ENCODE assay signal across 13 cellular contexts in genomic region chr2:231512222-231512621, GRCh38. TPM values are rescaled to one million over a fixed set of nuclear protein-coding genes. Genes with fewer than 3 reads are reported as not detected.
A peak's percentile ranks its signal among the peaks of the same experiment; 100 is the strongest.
DNase-seq lines count a peak whose midpoint lies in the region; ATAC-seq and TF ChIP-seq lines count a peak whose summit lies in the region.
"Had no signal": no experiment of that assay in that cellular context is flagged by ENCODE, and none has a peak within 500 bp of the region (broad histone marks: within the 10 kb centered on the region; RNA-seq: fewer than 3 reads in every experiment).

No MANE protein-coding gene starts in this region.

- H2AFZ ChIP-seq in trophoblast cell (ENCODE audit: insufficient read depth, low read length, poor library complexity), result no peak overlapping the region

- peak; percentile 45 for DNase-seq in activated CD8-positive, alpha-beta memory T cell treated with anti-CD3 and anti-CD28 coated beads, Interleukin-2, amount 50 U/mL, for 48 hours
- no peak for DNase-seq in activated CD8-positive, alpha-beta memory T cell treated with anti-CD3 and anti-CD28 coated beads, Interleukin-2, amount 10 ng/mL, durations not matched to agents 7 days and 5 days
- DNase-seq in WERI-Rb-1 (peak; percentile 60), immature natural killer cell (no peak), gastrocnemius medialis (no peak), trophoblast cell (no peak), NCI-H2171 (lab: John Stamatoyannopoulos, UW) (no peak)
- DNase-seq: NCI-H1417 treated with DMSO at 0.1 percent for 48 hours had no signal

- H3K4me1 Mint-ChIP-seq in activated CD8-positive, alpha-beta memory T cell treated with anti-CD3 and anti-CD28 coated beads, Interleukin-2, amount 10 ng/mL, durations not matched to agents 7 days and 5 days, result peaks cover 21% of the 10 kb centered on the region
- H3K4me1 Mint-ChIP-seq in immature natural killer cell, result peaks cover 16 to 29% of the 10 kb centered on the region in 2 donors

- peaks cover 4% of the 10 kb centered on the region for H3K79me2 ChIP-seq in trophoblast cell (ENCODE audit: control insufficient read depth, insufficient read depth, low read length, poor library complexity)

- H3K14ac ChIP-seq in trophoblast cell (ENCODE audit: low read length), result no peak overlapping the region

- H3K9me3 Mint-ChIP-seq in activated CD8-positive, alpha-beta memory T cell treated with anti-CD3 and anti-CD28 coated beads, Interleukin-2, amount 10 ng/mL, durations not matched to agents 7 days and 5 days (ENCODE audit: low read depth), result no peaks in the 10 kb centered on the region
- H3K9me3 Mint-ChIP-seq in immature natural killer cell, result no peaks in the 10 kb centered on the region
- H3K9me3 Mint-ChIP-seq: T-helper 2 cell treated with Interferon-gamma antibody and Interleukin-4, amounts not matched to agents 5 μg/mL and 100 μg/mL, for 36 hours had no signal

- no peak overlapping the region for H3K4me2 ChIP-seq in trophoblast cell (ENCODE audit: low read length)

- H4K8ac ChIP-seq in trophoblast cell (ENCODE audit: low read depth, low read length), result no peak overlapping the region

- H3K27me3 Mint-ChIP-seq in activated CD8-positive, alpha-beta memory T cell treated with anti-CD3 and anti-CD28 coated beads, Interleukin-2, amount 10 ng/mL, durations not matched to agents 7 days and 5 days, result peaks cover 5% of the 10 kb centered on the region
- H3K27me3 Mint-ChIP-seq in immature natural killer cell (ENCODE audit: low read depth in 3 of 3), result peaks cover 9 to 15% (median 14%) of the 10 kb centered on the region in 3 donors

- CTCF ChIA-PET in activated CD8-positive, alpha-beta memory T cell treated with anti-CD3 and anti-CD28 coated beads, Interleukin-2, amount 10 ng/mL, durations not matched to agents 7 days and 5 days (lab: Charles Lee), result interaction anchor here (1.2 to 2.4 kb wide), 6 partner anchors 9 to 90 kb away, joined by 3 to 15 read pairs (median 6); partner anchors contain the start of gene NCL

- H3K27ac Mint-ChIP-seq in activated CD8-positive, alpha-beta memory T cell treated with anti-CD3 and anti-CD28 coated beads, Interleukin-2, amount 10 ng/mL, durations not matched to agents 7 days and 5 days, result no peak overlapping the region
- peak overlapping the region; percentile 55 to 97 (median 86) for H3K27ac Mint-ChIP-seq in immature natural killer cell
- H3K27ac Mint-ChIP-seq: T-helper 2 cell treated with Interferon-gamma antibody and Interleukin-4, amounts not matched to agents 5 μg/mL and 100 μg/mL, for 36 hours had no signal

- no peaks in the 10 kb centered on the region for H3K9me3 ChIP-seq in WERI-Rb-1 (ENCODE audit: severe bottlenecking)
- H3K9me3 ChIP-seq in gastrocnemius medialis, result no peaks in the 10 kb centered on the region
- no peaks in the 10 kb centered on the region for H3K9me3 ChIP-seq in trophoblast cell (ENCODE audit: insufficient read depth, low read depth, low read length)
- H3K9me3 ChIP-seq: breast epithelium, esophagus muscularis mucosa had no signal

- ATAC-seq in activated CD8-positive, alpha-beta memory T cell treated with anti-CD3 and anti-CD28 coated beads, Interleukin-2, amount 10 ng/mL, durations not matched to agents 7 days and 5 days, result no peak
- ATAC-seq in gastrocnemius medialis, result no peak
- no peak for ATAC-seq in HG02852 (IDR thresholded peaks at IDR 0.05; ENCODE audit: unreplicated experiment)

- no peak overlapping the region for H2BK120ac ChIP-seq in trophoblast cell (ENCODE audit: insufficient read depth, low read length, poor library complexity)

- H3K36me3 Mint-ChIP-seq in activated CD8-positive, alpha-beta memory T cell treated with anti-CD3 and anti-CD28 coated beads, Interleukin-2, amount 10 ng/mL, durations not matched to agents 7 days and 5 days, result no peaks in the 10 kb centered on the region
- H3K36me3 Mint-ChIP-seq in immature natural killer cell, result peaks cover 3 to 9% (median 5%) of the 10 kb centered on the region in 3 donors

- no peak overlapping the region for H3K18ac ChIP-seq in trophoblast cell (ENCODE audit: low read length)

- H3K23ac ChIP-seq in trophoblast cell (ENCODE audit: low read length), result no peak overlapping the region

- no peak overlapping the region for H2BK5ac ChIP-seq in trophoblast cell (ENCODE audit: low read depth, low read length, poor library complexity)

- H2BK12ac ChIP-seq in trophoblast cell (ENCODE audit: low read length), result no peak overlapping the region

- in situ Hi-C loops in gastrocnemius medialis (cut with MboI; ENCODE audit: low sequenced_read_pairs in 4 of 4), result loop anchor here in 1 of 4 donors (10.0 kb wide), 1 partner anchor 93 kb away; no protein-coding TSS in a partner anchor

- H4K12ac ChIP-seq in trophoblast cell (ENCODE audit: low read depth, low read length), result no peak overlapping the region

- H3K4me1 ChIP-seq in gastrocnemius medialis, result peaks cover 6 to 21% of the 10 kb centered on the region in 2 donors
- peaks cover 3 to 6% of the 10 kb centered on the region in 2 experiments for H3K4me1 ChIP-seq in trophoblast cell (ENCODE audit: control insufficient read depth in 1 of 2, insufficient read depth in 2 of 2, low read length in 2 of 2)
- H3K4me1 ChIP-seq: breast epithelium had no signal

- H3K27ac ChIP-seq in WERI-Rb-1, result no peak overlapping the region
- peak overlapping the region; percentile 92 to 99 (median 96) for H3K27ac ChIP-seq in gastrocnemius medialis
- H3K27ac ChIP-seq in trophoblast cell (ENCODE audit: low read depth, low read length), result no peak overlapping the region
- H3K27ac ChIP-seq: breast epithelium, esophagus muscularis mucosa had no signal

- intact Hi-C loops in gastrocnemius medialis (cut with DNase I; ENCODE audit: low total_unique reads), result no loop called here

- H3K4me3 Mint-ChIP-seq in activated CD8-positive, alpha-beta memory T cell treated with anti-CD3 and anti-CD28 coated beads, Interleukin-2, amount 10 ng/mL, durations not matched to agents 7 days and 5 days, result no peak overlapping the region
- peak overlapping the region in 1 of 5 donors; percentile 5 for H3K4me3 Mint-ChIP-seq in immature natural killer cell
- H3K4me3 Mint-ChIP-seq: T-helper 2 cell treated with Interferon-gamma antibody and Interleukin-4, amounts not matched to agents 5 μg/mL and 100 μg/mL, for 36 hours had no signal

- TF ChIP-seq POLR2A in gastrocnemius medialis (IDR thresholded peaks at IDR 0.05), result no peak

- no peak for TF ChIP-seq CTCF in WERI-Rb-1 (IDR thresholded peaks at IDR 0.05; ENCODE audit: low read depth, low read length)
- no peak for TF ChIP-seq CTCF in gastrocnemius medialis (IDR thresholded peaks at IDR 0.05 in 4 of 5, conservative IDR thresholded peaks at IDR 0.05 in 1 of 5)

- H3K36me3 ChIP-seq in WERI-Rb-1, result peaks cover 7% of the 10 kb centered on the region
- H3K36me3 ChIP-seq in gastrocnemius medialis, result no peaks in the 10 kb centered on the region
- H3K36me3 ChIP-seq in trophoblast cell (ENCODE audit: control insufficient read depth in 1 of 2, insufficient read depth in 2 of 2, low read length in 2 of 2), result peaks cover 0 to 3% of the 10 kb centered on the region in 2 experiments
- H3K36me3 ChIP-seq: breast epithelium, esophagus muscularis mucosa had no signal

- H3K4ac ChIP-seq in trophoblast cell (ENCODE audit: low read depth, low read length), result no peak overlapping the region

- H4K91ac ChIP-seq in trophoblast cell (ENCODE audit: low read depth, low read length), result no peak overlapping the region

- no CpG with 5 or more reads among the region's 5 CpGs for WGBS in trophoblast cell (ENCODE audit: extremely low coverage, insufficient coverage, insufficient read length)

- H3K79me1 ChIP-seq in trophoblast cell (ENCODE audit: low read length), result peaks cover 5% of the 10 kb centered on the region

- H3K27me3 ChIP-seq in WERI-Rb-1 (ENCODE audit: insufficient read depth, low read depth, severe bottlenecking), result no peaks in the 10 kb centered on the region
- H3K27me3 ChIP-seq in gastrocnemius medialis, result no peaks in the 10 kb centered on the region
- H3K27me3 ChIP-seq in trophoblast cell (ENCODE audit: insufficient read depth, low read length), result no peaks in the 10 kb centered on the region
- H3K27me3 ChIP-seq: breast epithelium, esophagus muscularis mucosa had no signal

- H3K4me3 ChIP-seq in WERI-Rb-1 (ENCODE audit: low read depth, low read length) (no peak overlapping the region), gastrocnemius medialis (no peak overlapping the region), trophoblast cell (ENCODE audit: low read depth, low read length) (no peak overlapping the region)
- H3K4me3 ChIP-seq: breast epithelium, esophagus muscularis mucosa had no signal

- no peak overlapping the region for H2AK5ac ChIP-seq in trophoblast cell (ENCODE audit: low read length)

- H3K9ac ChIP-seq in trophoblast cell (ENCODE audit: low read length), result no peak overlapping the region

RNA-seq across cellular contexts. Expression of gene NMUR1, which starts 18.0 kb away (rescaled TPM):
- total RNA-seq in activated CD8-positive, alpha-beta memory T cell treated with anti-CD3 and anti-CD28 coated beads, Interleukin-2, amount 10 ng/mL, durations not matched to agents 7 days and 5 days, result 1 to 10 TPM; 3.6 to 8.6 TPM
- 10 to 100 TPM; 34.6 to 54.4 (median 37.2) TPM for polyA plus RNA-seq in immature natural killer cell
- total RNA-seq in gastrocnemius medialis, result under 1 TPM in 1 of 4 donors, not detected in 3; 0.07 TPM
- 0.03 TPM in 1 of 2 replicates, not detected in the other for polyA plus RNA-seq in trophoblast cell (2013)
- total RNA-seq: osteocyte had no signal

RNA-seq across cellular contexts. Expression of gene NCL, which starts 47.9 kb away (rescaled TPM):
- total RNA-seq in activated CD8-positive, alpha-beta memory T cell treated with anti-CD3 and anti-CD28 coated beads, Interleukin-2, amount 10 ng/mL, durations not matched to agents 7 days and 5 days, result 100 to 1,000 TPM; 634 to 820 TPM
- polyA plus RNA-seq in immature natural killer cell, result 100 to 1,000 TPM; 110 to 602 (median 239) TPM
- total RNA-seq in gastrocnemius medialis, result 100 to 1,000 TPM in 3 of 4 donors, 10 to 100 TPM in 1; 48.8 to 174 (median 124) TPM
- polyA plus RNA-seq in trophoblast cell (2013), result 312 and 322 TPM in 2 replicates

Comparison
In these comparisons a context has a peak if more than half of its experiments do, and no peak if none do; other contexts are left out.
1. DNase-seq: peak in activated CD8-positive, alpha-beta memory T cell treated with anti-CD3 and anti-CD28 coated beads, Interleukin-2, amount 50 U/mL, for 48 hours (single experiment) and WERI-Rb-1 (single experiment); none in activated CD8-positive, alpha-beta memory T cell treated with anti-CD3 and anti-CD28 coated beads, Interleukin-2, amount 10 ng/mL, durations not matched to agents 7 days and 5 days (single experiment), immature natural killer cell (0 of 3), gastrocnemius medialis (0 of 2), trophoblast cell (0 of 2) and NCI-H2171 (single experiment).
2. H3K27ac ChIP-seq: peak in gastrocnemius medialis (4 of 4); none in WERI-Rb-1 (single experiment) and trophoblast cell (single experiment).
3. RNA of gene NMUR1, which starts 18.0 kb away (total RNA-seq): 3.6 to 8.6 TPM in activated CD8-positive, alpha-beta memory T cell treated with anti-CD3 and anti-CD28 coated beads, Interleukin-2, amount 10 ng/mL, durations not matched to agents 7 days and 5 days; 0.07 TPM in gastrocnemius medialis; every median in the first group is over 4 times any median in the second.